1 cellular context compared by ENCODE assay signal in genomic region chr2:101820519-101820918, GRCh38.
TF ChIP-seq lines count a peak whose summit lies in the region.

No MANE protein-coding gene starts in this region.

TF ChIP-seq in HepG2, 621 proteins besides CTCF, POLR2A, EP300 and RAD21 (continued from another document):
- TF ChIP-seq ZNF770 (CRISPR knock-in tag; IDR thresholded peaks at IDR 0.05) (no peak), IKZF4 (CRISPR knock-in tag; IDR thresholded peaks at IDR 0.05; ENCODE audit: borderline replicate concordance, low read depth, not compliant biosample characterization) (no peak)
